Comparison of ENCODE assay signal across 13 cellular contexts in genomic region chrX:153476628-153477027, GRCh38. TPM values are rescaled to one million over a fixed set of nuclear protein-coding genes. Genes with fewer than 3 reads are reported as not detected.
DNase-seq lines count a peak whose midpoint lies in the region; ATAC-seq, FAIRE-seq and TF ChIP-seq lines count a peak whose summit lies in the region.
"Had no signal": no experiment of that assay in that cellular context is flagged by ENCODE, and none has a peak within 500 bp of the region (broad histone marks: within the 10 kb centered on the region; RNA-seq: fewer than 3 reads in every experiment).

No MANE protein-coding gene starts in this region.

- 71% methylated on average over 8 of the region's 8 CpGs; no CpG with 5 or more reads in 1 of the 2 donors for WGBS in upper lobe of left lung, 2 donors

- no peak for TF ChIP-seq POLR2A in upper lobe of left lung (IDR thresholded peaks at IDR 0.05)
- no peak for TF ChIP-seq POLR2A in GM12891 (IDR thresholded peaks at IDR 0.05; ENCODE audit: low read depth, low read length)

- TF ChIP-seq EP300 in upper lobe of left lung (IDR thresholded peaks at IDR 0.05): no peak

- H3K36me3 ChIP-seq in MG63 (no peaks in the 10 kb centered on the region), upper lobe of left lung (no peaks in the 10 kb centered on the region)

- H3K27ac ChIP-seq in coronary artery (peak overlapping the region; percentile 78 to 91), upper lobe of left lung (peak overlapping the region in 3 of 4 donors; percentile 18 to 61 (median 30))

- H3K9me3 ChIP-seq in MG63 (no peaks in the 10 kb centered on the region), upper lobe of left lung (no peaks in the 10 kb centered on the region)

- TF ChIP-seq CTCF in coronary artery (IDR thresholded peaks at IDR 0.05) (no peak), upper lobe of left lung (IDR thresholded peaks at IDR 0.05) (no peak)

- ATAC-seq in upper lobe of left lung (ENCODE audit: low FRiP score in 2 of 2): peak in 1 of 2 donors; percentile 75
- ATAC-seq: stimulated activated naive CD8-positive, alpha-beta T cell treated with anti-CD3 and anti-CD28 coated beads, Interleukin-15, amount 100 ng/mL, for 72 hours had no signal

- DNase-seq in MG63 (peak; percentile 73), coronary artery (ENCODE audit: low spot score) (no peak), lung microvascular endothelial cell (ENCODE audit: low read depth in 2 of 2) (peak; percentile 22 to 49), upper lobe of left lung (no peak), GM12891 (ENCODE audit: insufficient read length, low spot score) (no peak), NCI-H2081 (lab: John Stamatoyannopoulos, UW) (no peak), NCI-H748 (lab: John Stamatoyannopoulos, UW; ENCODE audit: unreplicated experiment) (no peak)
- DNase-seq: NCI-H1436; NCI-H524 treated with DMSO at 0.1 percent for 48 hours; SIG-M5; stimulated activated naive CD8-positive, alpha-beta T cell treated with anti-CD3 and anti-CD28 coated beads, Interleukin-15, amount 100 ng/mL, for 72 hours had no signal

- FAIRE-seq in GM12891 (lab: Jason Lieb, UNC): no peak
- FAIRE-seq: colon had no signal

- H3K27me3 ChIP-seq in MG63: no peaks in the 10 kb centered on the region
- peaks cover 0 to 4% (median 0%) of the 10 kb centered on the region in 4 donors for H3K27me3 ChIP-seq in upper lobe of left lung

- H3K4me3 ChIP-seq in MG63: no peak overlapping the region
- peak overlapping the region; percentile 47 for H3K4me3 ChIP-seq in coronary artery
- H3K4me3 ChIP-seq in upper lobe of left lung: no peak overlapping the region

- peaks cover 0 to 10% (median 6%) of the 10 kb centered on the region in 4 donors for H3K4me1 ChIP-seq in upper lobe of left lung

TF ChIP-seq in GM12891, 5 proteins besides CTCF, POLR2A, EP300 and RAD21:
- TF ChIP-seq TAF1 (IDR thresholded peaks at IDR 0.05; ENCODE audit: low read depth, low read length): no peak
- no peak for TF ChIP-seq POU2F2 (IDR thresholded peaks at IDR 0.05; ENCODE audit: low read depth, low read length)
- TF ChIP-seq SPI1 (IDR thresholded peaks at IDR 0.05; ENCODE audit: low read depth, low read length): no peak
- no peak for TF ChIP-seq POLR2AphosphoS5 (IDR thresholded peaks at IDR 0.05; ENCODE audit: low read depth, low read length)
- no peak for TF ChIP-seq PAX5 (IDR thresholded peaks at IDR 0.05; ENCODE audit: insufficient read depth, low read length, severe bottlenecking)

RNA-seq across cellular contexts. Expression of gene HAUS7, which starts 6.3 kb away (rescaled TPM):
- 42.4 and 101 TPM in 2 replicates for total RNA-seq in MG63 (2014; rRNA removed; shearing (Covaris generic); ENCODE audit: low replicate concordance)
- total RNA-seq in lung microvascular endothelial cell: 7.8 and 11.3 TPM in 2 replicates
- total RNA-seq in upper lobe of left lung: 10 to 100 TPM in 5 of 6 donors, 1 to 10 TPM in 1; 3.7 to 61.8 (median 23.0) TPM
- 25.2 TPM for polyA plus RNA-seq in GM12891 (2012; ENCODE audit: low read depth, missing spikeins)

RNA-seq across cellular contexts. Expression of gene BGN, which starts 18.2 kb away (rescaled TPM):
- 35.9 and 94.7 TPM in 2 replicates for total RNA-seq in MG63 (2014; rRNA removed; shearing (Covaris generic); ENCODE audit: low replicate concordance)
- 15.3 TPM in 2 replicates for total RNA-seq in lung microvascular endothelial cell
- total RNA-seq in upper lobe of left lung: 100 to 1,000 TPM in 3 of 6 donors, 10 to 100 TPM in 3; 13.0 to 251 (median 86.3) TPM
- not detected for polyA plus RNA-seq in GM12891 (2012; ENCODE audit: low read depth, missing spikeins)

RNA-seq across cellular contexts. Expression of gene TREX2, which starts 30.8 kb away (rescaled TPM):
- 12.0 TPM in 1 of 2 replicates, not detected in the other for total RNA-seq in MG63 (2014; rRNA removed; shearing (Covaris generic); ENCODE audit: low replicate concordance)
- 4.4 and 7.7 TPM in 2 replicates for total RNA-seq in lung microvascular endothelial cell
- 1 to 10 TPM in 5 of 6 donors, under 1 TPM in 1; 0.97 to 7.3 (median 2.8) TPM for total RNA-seq in upper lobe of left lung
- 0.33 TPM for polyA plus RNA-seq in GM12891 (2012; ENCODE audit: low read depth, missing spikeins)

RNA-seq across cellular contexts. Expression of gene ATP2B3, which starts 40.8 kb away (rescaled TPM):
- total RNA-seq in MG63 (2014; rRNA removed; shearing (Covaris generic); ENCODE audit: low replicate concordance): 0.13 TPM in 1 of 2 replicates, not detected in the other
- not detected in 2 replicates for total RNA-seq in lung microvascular endothelial cell
- total RNA-seq in upper lobe of left lung: under 1 TPM in 4 of 6 donors, not detected in 2; 0.10 to 0.55 (median 0.33) TPM
- 0.03 TPM for polyA plus RNA-seq in GM12891 (2012; ENCODE audit: low read depth, missing spikeins)
- total RNA-seq: pulmonary artery endothelial cell had no signal

Comparison
In these comparisons a context has a peak if more than half of its experiments do, and no peak if none do; other contexts are left out.
1. DNase-seq: peak in MG63 (single experiment) and lung microvascular endothelial cell (2 of 2); none in coronary artery (single experiment), upper lobe of left lung (0 of 2), GM12891 (single experiment), NCI-H2081 (0 of 2) and NCI-H748 (single experiment).